ENCODE assay signal across 7 cellular contexts in genomic region chr3:144148356-144148755, GRCh38.
"Had no signal": no experiment of that assay in that cellular context is flagged by ENCODE, and none has a peak within 500 bp of the region (broad histone marks: within the 10 kb centered on the region; RNA-seq: fewer than 3 reads in every experiment).

No MANE protein-coding gene starts in this region.

- H3K4me1 Mint-ChIP-seq: GM23338, H9 had no signal

- H2AFZ ChIP-seq: GM23338 had no signal

- H3K27ac ChIP-seq: HL-60 had no signal

- H3K9me3 Mint-ChIP-seq: GM23338, H9 had no signal

- H3K4me3 ChIP-seq: GM23338, K562 had no signal

- DNase-seq: H9, HCEC 1CT, IMR-90, KG1 had no signal

- ATAC-seq: GM23338, K562 had no signal

- H3K4me2 ChIP-seq: GM23338 had no signal

- H3K27ac Mint-ChIP-seq: GM23338, H9 had no signal

- H3K4me3 Mint-ChIP-seq: GM23338, H9 had no signal
